In the genomic region with DNA sequence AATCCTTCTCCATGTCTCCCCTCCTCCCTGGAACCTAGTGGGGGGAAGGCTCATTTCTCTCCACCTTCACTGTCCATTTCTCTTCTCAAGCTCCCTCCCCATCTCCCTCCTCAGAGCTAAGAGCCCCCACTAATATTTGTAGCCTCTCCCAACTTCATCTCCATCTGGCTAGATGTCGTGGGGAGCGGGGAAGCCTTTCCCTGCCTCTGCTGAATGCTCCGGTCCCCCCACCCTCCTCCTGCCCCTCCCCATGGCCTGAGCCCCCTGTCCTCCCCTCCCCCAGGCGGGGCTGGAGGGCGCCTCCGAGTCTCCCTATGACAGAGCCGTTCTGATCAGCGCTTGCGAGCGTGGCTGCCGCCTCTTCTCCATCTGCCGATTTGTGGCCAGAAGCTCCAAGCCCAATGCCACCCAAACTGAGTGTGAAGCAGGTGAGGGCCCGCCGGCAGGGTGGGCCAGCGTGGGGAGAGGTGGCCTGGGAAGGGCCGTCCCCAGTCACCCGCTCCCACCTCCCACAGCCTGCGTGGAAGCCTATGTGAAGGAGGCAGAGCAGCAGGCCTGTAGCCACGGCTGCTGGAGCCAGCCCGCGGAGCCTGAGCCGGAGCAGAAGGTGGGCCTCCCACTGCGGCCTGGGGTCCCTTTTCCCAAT, we compare ENCODE assay signal across 13 cellular contexts. TPM values are rescaled to one million over a fixed set of nuclear protein-coding genes. Genes with fewer than 3 reads are reported as not detected.
DNase-seq lines count a peak whose midpoint lies in the region; ATAC-seq and TF ChIP-seq lines count a peak whose summit lies in the region.
"Had no signal": no experiment of that assay in that cellular context is flagged by ENCODE, and none has a peak within 500 bp of the region (broad histone marks: within the 10 kb centered on the region; RNA-seq: fewer than 3 reads in every experiment).

No MANE protein-coding gene starts in this region.

- H3K27ac ChIP-seq in HUES64 (ENCODE audit: low read depth, low read length) (no peak overlapping the region), cingulate gyrus (ENCODE audit: low read depth, low read length) (peak overlapping the region; percentile 69)
- H3K27ac ChIP-seq: foreskin keratinocyte, neutrophil had no signal

- no peak for DNase-seq in activated CD4-positive, alpha-beta T cell treated with anti-CD3 and anti-CD28 coated beads for 36 hours
- DNase-seq in activated CD4-positive, alpha-beta T cell treated with anti-CD3 and anti-CD28 coated beads for 1 hour = no peak
- DNase-seq in neural crest cell (ENCODE audit: low read depth, low spot score) (no peak), sciatic nerve (ENCODE audit: low spot score) (no peak)
- no peak for DNase-seq in stimulated activated naive CD4-positive, alpha-beta T cell treated with Interleukin-2 at 50 U/mL for 16 hours (lab: John Stamatoyannopoulos, UW)
- no peak for DNase-seq in stimulated activated CD4-positive, alpha-beta T cell treated with anti-CD3 and anti-CD28 coated beads, Interleukin-12 subunit alpha, Interleukin-12 subunit beta, amount 100 ng/mL, for 4 hours
- DNase-seq: activated CD8-positive, alpha-beta memory T cell treated with anti-CD3 and anti-CD28 coated beads for 24 hours; EL; foreskin keratinocyte had no signal

- TF ChIP-seq CTCF in neural crest cell (conservative IDR thresholded peaks at IDR 0.05) = no peak

- peaks cover 15% of the 10 kb centered on the region for H3K4me1 Mint-ChIP-seq in activated CD4-positive, alpha-beta T cell treated with anti-CD3 and anti-CD28 coated beads for 36 hours
- H3K4me1 Mint-ChIP-seq in neural crest cell = peaks cover 21% of the 10 kb centered on the region

- CTCF ChIA-PET in activated CD4-positive, alpha-beta T cell treated with anti-CD3 and anti-CD28 coated beads for 36 hours (lab: Charles Lee) = no interaction called here

- ATAC-seq in activated CD4-positive, alpha-beta T cell treated with anti-CD3 and anti-CD28 coated beads for 36 hours = no peak
- ATAC-seq in sciatic nerve = no peak
- ATAC-seq: foreskin keratinocyte had no signal

- 17% methylated on average over 23 of the region's 23 CpGs for WGBS in HUES64

- H3K4me3 ChIP-seq in HUES64 (ENCODE audit: low read length) = peak overlapping the region; percentile 54

- no peaks in the 10 kb centered on the region for H3K9me3 ChIP-seq in HUES64 (ENCODE audit: insufficient read depth, low read depth, low read length)
- H3K9me3 ChIP-seq: neutrophil had no signal

- intact Hi-C loops in activated CD4-positive, alpha-beta T cell treated with anti-CD3 and anti-CD28 coated beads for 36 hours (cut with DNase I, micrococcal nuclease) = loop anchor here in 1 of 2 experiments (1.0 kb wide), 1 partner anchor 177 kb away; no protein-coding TSS in a partner anchor
- intact Hi-C loops in sciatic nerve (cut with DNase I) = no loop called here

- peaks cover 59% of the 10 kb centered on the region for H3K27me3 Mint-ChIP-seq in activated CD4-positive, alpha-beta T cell treated with anti-CD3 and anti-CD28 coated beads for 36 hours
- peaks cover 77% of the 10 kb centered on the region for H3K27me3 Mint-ChIP-seq in neural crest cell (ENCODE audit: low read depth)

- no peaks in the 10 kb centered on the region for H3K36me3 ChIP-seq in HUES64 (ENCODE audit: insufficient read depth, low read length)
- H3K36me3 ChIP-seq: neutrophil had no signal

- H3K27ac Mint-ChIP-seq in activated CD4-positive, alpha-beta T cell treated with anti-CD3 and anti-CD28 coated beads for 36 hours = no peak overlapping the region
- no peak overlapping the region for H3K27ac Mint-ChIP-seq in neural crest cell (ENCODE audit: unreplicated experiment)

- H3K9ac ChIP-seq in HUES64 (ENCODE audit: low read depth, low read length) = no peak overlapping the region

- H3K9me3 Mint-ChIP-seq in activated CD4-positive, alpha-beta T cell treated with anti-CD3 and anti-CD28 coated beads for 36 hours (ENCODE audit: low read depth) = no peaks in the 10 kb centered on the region
- peaks cover 5% of the 10 kb centered on the region for H3K9me3 Mint-ChIP-seq in neural crest cell

- H3K4me3 Mint-ChIP-seq in activated CD4-positive, alpha-beta T cell treated with anti-CD3 and anti-CD28 coated beads for 36 hours = peak overlapping the region; percentile 27
- H3K4me3 Mint-ChIP-seq in neural crest cell = peak overlapping the region; percentile 70

- peaks cover 75% of the 10 kb centered on the region for H3K27me3 ChIP-seq in HUES64 (ENCODE audit: insufficient read depth, low read length)

- POLR2A ChIA-PET in activated CD4-positive, alpha-beta T cell treated with anti-CD3 and anti-CD28 coated beads for 36 hours (lab: Charles Lee) = no interaction called here

- no peaks in the 10 kb centered on the region for H3K36me3 Mint-ChIP-seq in activated CD4-positive, alpha-beta T cell treated with anti-CD3 and anti-CD28 coated beads for 36 hours (ENCODE audit: low read depth)
- H3K36me3 Mint-ChIP-seq in neural crest cell (ENCODE audit: low read depth) = no peaks in the 10 kb centered on the region

- peaks cover 21% of the 10 kb centered on the region for H3K4me1 ChIP-seq in HUES64 (ENCODE audit: insufficient read depth, low read length)
- H3K4me1 ChIP-seq: foreskin keratinocyte had no signal

RNA-seq across cellular contexts. Expression of a gene that starts 1.0 kb away (rescaled TPM):
- total RNA-seq in activated CD4-positive, alpha-beta T cell treated with anti-CD3 and anti-CD28 coated beads for 36 hours = under 1 TPM in 1 of 2 experiments, not detected in 1; 0.11 TPM
- 3.7 TPM for polyA plus RNA-seq in HUES64 (2013, experiment 1 of 2)
- polyA plus RNA-seq in HUES64 (2013, experiment 2 of 2) = 4.8 TPM
- total RNA-seq in neural crest cell (6.4 and 6.5 TPM in 2 replicates), sciatic nerve (1.2 TPM)
- total RNA-seq: dermis microvascular lymphatic vessel endothelial cell, foreskin keratinocyte had no signal
- polyA plus RNA-seq: foreskin keratinocyte had no signal

RNA-seq across cellular contexts. Expression of a gene that starts 7.1 kb away (rescaled TPM):
- not detected for total RNA-seq in activated CD4-positive, alpha-beta T cell treated with anti-CD3 and anti-CD28 coated beads for 36 hours
- 4.2 TPM for polyA plus RNA-seq in HUES64 (2013, experiment 1 of 2)
- 8.9 TPM for polyA plus RNA-seq in HUES64 (2013, experiment 2 of 2)
- total RNA-seq in neural crest cell (0.68 and 1.5 TPM in 2 replicates), sciatic nerve (4.5 TPM)

RNA-seq across cellular contexts. Expression of a gene that starts 23.1 kb away (rescaled TPM):
- total RNA-seq in activated CD4-positive, alpha-beta T cell treated with anti-CD3 and anti-CD28 coated beads for 36 hours = 10 to 100 TPM in 1 of 2 experiments, 1 to 10 TPM in 1; 9.9 to 11.9 TPM
- 4.2 TPM for polyA plus RNA-seq in HUES64 (2013, experiment 1 of 2)
- 4.1 TPM for polyA plus RNA-seq in HUES64 (2013, experiment 2 of 2)
- total RNA-seq in neural crest cell (11.1 and 12.3 TPM in 2 replicates), sciatic nerve (26.1 TPM)

RNA-seq across cellular contexts. Expression of a gene that starts 25.1 kb away (rescaled TPM):
- 10 to 100 TPM; 47.8 to 81.3 TPM for total RNA-seq in activated CD4-positive, alpha-beta T cell treated with anti-CD3 and anti-CD28 coated beads for 36 hours
- polyA plus RNA-seq in HUES64 (2013, experiment 1 of 2) = 52.1 TPM
- 45.2 TPM for polyA plus RNA-seq in HUES64 (2013, experiment 2 of 2)
- total RNA-seq in neural crest cell (71.8 and 71.9 TPM in 2 replicates), sciatic nerve (58.1 TPM)

RNA-seq across cellular contexts. Expression of a gene that starts 42.1 kb away (rescaled TPM):
- total RNA-seq in activated CD4-positive, alpha-beta T cell treated with anti-CD3 and anti-CD28 coated beads for 36 hours = 1,000 to 10,000 TPM; 1,703 to 2,296 TPM
- 1,216 TPM for polyA plus RNA-seq in HUES64 (2013, experiment 1 of 2)
- 1,283 TPM for polyA plus RNA-seq in HUES64 (2013, experiment 2 of 2)
- total RNA-seq in neural crest cell = 1,081 and 1,137 TPM in 2 replicates
- 779 TPM for total RNA-seq in sciatic nerve
